ENCODE assay signal across 19 cellular contexts in the genomic region with DNA sequence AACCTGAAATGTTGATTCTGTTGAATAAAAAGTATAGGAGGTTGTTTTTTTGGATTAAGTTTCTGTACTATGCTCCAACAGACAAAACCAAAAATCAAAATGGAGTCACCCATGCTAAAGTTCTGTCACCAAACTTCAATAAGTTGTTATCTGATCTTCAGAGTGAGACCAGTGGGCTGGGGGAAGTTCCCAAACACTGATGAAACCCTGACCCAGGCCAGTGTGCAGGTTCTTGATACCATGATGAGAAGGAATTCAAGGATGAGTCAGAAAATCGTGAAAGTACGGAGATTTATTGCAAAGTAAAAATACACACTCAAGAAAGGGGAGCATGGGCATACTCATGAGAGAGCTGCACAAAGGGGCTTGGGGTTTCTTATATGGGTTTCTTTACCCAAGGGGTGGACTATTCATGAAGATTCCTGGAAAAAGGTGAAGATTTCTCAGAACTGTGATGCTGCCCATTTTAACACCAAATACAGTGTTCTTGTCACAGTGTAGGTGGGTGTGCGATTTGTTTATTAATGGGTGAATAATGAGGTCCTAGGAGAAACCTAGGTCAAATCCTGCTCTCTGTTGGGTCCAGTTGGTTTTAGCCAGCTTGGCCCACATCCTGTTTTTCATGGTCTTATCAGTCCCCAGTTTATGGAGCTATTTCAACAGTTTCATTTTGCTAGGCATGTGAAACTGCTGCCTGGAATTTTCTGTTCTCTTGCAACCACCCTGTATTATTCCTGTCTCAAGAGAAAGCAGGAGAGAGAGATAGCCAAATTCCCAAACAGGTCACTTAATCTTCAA. TPM values are rescaled to one million over a fixed set of nuclear protein-coding genes. Genes with fewer than 3 reads are reported as not detected.
DNase-seq lines count a peak whose midpoint lies in the region; ATAC-seq and TF ChIP-seq lines count a peak whose summit lies in the region.
"Had no signal": no experiment of that assay in that cellular context is flagged by ENCODE, and none has a peak within 500 bp of the region (broad histone marks: within the 10 kb centered on the region; RNA-seq: fewer than 3 reads in every experiment).

No MANE protein-coding gene starts in this region.

- H3K79me2 ChIP-seq in parathyroid adenoma, result no peaks in the 10 kb centered on the region

- peaks cover 3% of the 10 kb centered on the region for H3K27me3 Mint-ChIP-seq in CD4-positive, alpha-beta T cell
- H3K27me3 Mint-ChIP-seq: activated CD4-positive, alpha-beta T cell treated with anti-CD3 and anti-CD28 coated beads for 36 hours had no signal

- H3K9me3 ChIP-seq in parathyroid adenoma (ENCODE audit: control insufficient read depth, low read length), result no peaks in the 10 kb centered on the region
- H3K9me3 ChIP-seq in CD4-positive, alpha-beta T cell (ENCODE audit: control insufficient read depth, low read length), result no peaks in the 10 kb centered on the region
- H3K9me3 ChIP-seq: colonic mucosa had no signal

- ATAC-seq in CD4-positive, alpha-beta T cell (ENCODE audit: poor library complexity), result no peak
- ATAC-seq: activated CD4-positive, alpha-beta T cell treated with anti-CD3 and anti-CD28 coated beads for 36 hours had no signal

- no peaks in the 10 kb centered on the region for H3K4me1 Mint-ChIP-seq in CD4-positive, alpha-beta T cell (ENCODE audit: low read depth)
- H3K4me1 Mint-ChIP-seq: activated CD4-positive, alpha-beta T cell treated with anti-CD3 and anti-CD28 coated beads for 36 hours had no signal

- no peak overlapping the region for H3K4me3 Mint-ChIP-seq in CD4-positive, alpha-beta T cell
- H3K4me3 Mint-ChIP-seq: activated CD4-positive, alpha-beta T cell treated with anti-CD3 and anti-CD28 coated beads for 36 hours; activated naive CD8-positive, alpha-beta T cell; activated T-helper 1 cell treated with anti-CD3 and anti-CD28 coated beads, Interleukin-12 subunit alpha, Interleukin-12 subunit beta, Interleukin-2, Interleukin-4 antibody, amounts not matched to agents 30 ng/mL and 10 ng/mL and 1 ng/mL, durations not matched to agents 14 hours and 24 hours and 36 hours had no signal

- no peak overlapping the region for H3K4me2 ChIP-seq in parathyroid adenoma (ENCODE audit: low read length)

- no peak overlapping the region for H3K27ac Mint-ChIP-seq in CD4-positive, alpha-beta T cell
- H3K27ac Mint-ChIP-seq: activated CD4-positive, alpha-beta T cell treated with anti-CD3 and anti-CD28 coated beads for 36 hours; activated naive CD8-positive, alpha-beta T cell; activated T-helper 1 cell treated with anti-CD3 and anti-CD28 coated beads, Interleukin-12 subunit alpha, Interleukin-12 subunit beta, Interleukin-2, Interleukin-4 antibody, amounts not matched to agents 30 ng/mL and 10 ng/mL and 1 ng/mL, durations not matched to agents 14 hours and 24 hours and 36 hours had no signal

- H3K4me3 ChIP-seq in GM12865 (ENCODE audit: low read depth, low read length) (no peak overlapping the region), choroid plexus epithelial cell (ENCODE audit: low read depth, low read length) (no peak overlapping the region), parathyroid adenoma (ENCODE audit: low read depth, low read length) (no peak overlapping the region)
- H3K4me3 ChIP-seq: colonic mucosa had no signal

- no peaks in the 10 kb centered on the region for H3K36me3 ChIP-seq in parathyroid adenoma (ENCODE audit: control insufficient read depth, insufficient read depth, low read length)
- H3K36me3 ChIP-seq: colonic mucosa had no signal

- CTCF ChIA-PET in CD4-positive, alpha-beta T cell (lab: Charles Lee), result no interaction called here

- no peak for TF ChIP-seq CTCF in GM12865 (IDR thresholded peaks at IDR 0.05; ENCODE audit: insufficient read depth, low read depth, low read length, missing control alignments)
- no peak for TF ChIP-seq CTCF in choroid plexus epithelial cell (conservative IDR thresholded peaks at IDR 0.05; ENCODE audit: low read depth, low read length)
- no peak for TF ChIP-seq CTCF in parathyroid adenoma (IDR thresholded peaks at IDR 0.05)
- TF ChIP-seq CTCF in CD4-positive, alpha-beta T cell (IDR thresholded peaks at IDR 0.05), result no peak

- no peak overlapping the region for H3K27ac ChIP-seq in parathyroid adenoma
- H3K27ac ChIP-seq in CD4-positive, alpha-beta T cell (ENCODE audit: low read depth, low read length), result no peak overlapping the region
- H3K27ac ChIP-seq: colonic mucosa had no signal

- no peaks in the 10 kb centered on the region for H3K9me3 Mint-ChIP-seq in CD4-positive, alpha-beta T cell
- H3K9me3 Mint-ChIP-seq: activated T-helper 1 cell treated with anti-CD3 and anti-CD28 coated beads, Interleukin-12 subunit alpha, Interleukin-12 subunit beta, Interleukin-2, Interleukin-4 antibody, amounts not matched to agents 30 ng/mL and 10 ng/mL and 1 ng/mL, durations not matched to agents 14 hours and 24 hours and 36 hours had no signal

- intact Hi-C loops in CD4-positive, alpha-beta T cell (cut with DNase I, micrococcal nuclease), result no loop called here

- H2AFZ ChIP-seq in parathyroid adenoma, result peak overlapping the region; percentile 56

- no peak overlapping the region for H3K9ac ChIP-seq in parathyroid adenoma

- H3K27me3 ChIP-seq in parathyroid adenoma (ENCODE audit: control insufficient read depth, insufficient read depth, low read length), result no peaks in the 10 kb centered on the region
- H3K27me3 ChIP-seq in CD4-positive, alpha-beta T cell (ENCODE audit: control insufficient read depth, insufficient read depth, low read length), result no peaks in the 10 kb centered on the region
- H3K27me3 ChIP-seq: colonic mucosa had no signal

- peak; percentile 30 for DNase-seq in GM12865 (ENCODE audit: low read depth)
- DNase-seq in NCI-H226, result peak; percentile 79
- DNase-seq in choroid plexus epithelial cell (ENCODE audit: low read depth), result peak; percentile 68
- no peak for DNase-seq in CD4-positive, alpha-beta T cell
- DNase-seq in NCI-H1694 treated with DMSO at 0.1 percent for 48 hours (lab: John Stamatoyannopoulos, UW), result no peak
- no peak for DNase-seq in occipital lobe (lab: John Stamatoyannopoulos, UW)
- DNase-seq in cortex of kidney (lab: John Stamatoyannopoulos, UW), result no peak
- DNase-seq: activated CD4-positive, alpha-beta T cell treated with anti-CD3 and anti-CD28 coated beads for 36 hours; colonic mucosa; foreskin melanocyte; GOT3; mammary epithelial cell; NCI-H1436; NCI-H69; Right ventricle myocardium superior; stimulated activated CD8-positive, alpha-beta memory T cell treated with anti-CD3 and anti-CD28 coated beads, Interleukin-4, amount 100 ng/mL, for 48 hours had no signal

- H3K36me3 Mint-ChIP-seq in CD4-positive, alpha-beta T cell (ENCODE audit: low read depth), result no peaks in the 10 kb centered on the region
- H3K36me3 Mint-ChIP-seq: activated naive CD8-positive, alpha-beta T cell had no signal

- no peaks in the 10 kb centered on the region for H3K4me1 ChIP-seq in parathyroid adenoma
- H3K4me1 ChIP-seq: colonic mucosa had no signal

- POLR2A ChIA-PET in CD4-positive, alpha-beta T cell (lab: Charles Lee), result no interaction called here

RNA-seq across cellular contexts. Expression of gene DENND5B, which starts 27.5 kb away (rescaled TPM):
- total RNA-seq in CD4-positive, alpha-beta T cell, result under 1 TPM; 0.22 to 0.25 TPM
- total RNA-seq in occipital lobe, result 57.1 TPM

RNA-seq across cellular contexts. Expression of gene ETFBKMT, which starts 41.1 kb away (rescaled TPM):
- under 1 TPM; 0.38 to 0.92 TPM for total RNA-seq in CD4-positive, alpha-beta T cell
- 3.4 TPM for total RNA-seq in occipital lobe

Comparison
In these comparisons a context has a peak if more than half of its experiments do, and no peak if none do; other contexts are left out.
1. DNase-seq: peak in GM12865 (single experiment), NCI-H226 (single experiment) and choroid plexus epithelial cell (single experiment); none in CD4-positive, alpha-beta T cell (0 of 10), NCI-H1694 treated with DMSO at 0.1 percent for 48 hours (single experiment), occipital lobe (single experiment) and cortex of kidney (single experiment).
2. RNA of gene DENND5B, which starts 27.5 kb away (total RNA-seq): 57.1 TPM in occipital lobe (single experiment); 0.22 to 0.25 TPM in CD4-positive, alpha-beta T cell; every median in the first group is over 10 times any median in the second.